Comparison of ENCODE assay signal across 11 cellular contexts in genomic region chr11:67659651-67660165, GRCh38. TPM values are rescaled to one million over a fixed set of nuclear protein-coding genes. Genes with fewer than 3 reads are reported as not detected.
DNase-seq lines count a peak whose midpoint lies in the region; ATAC-seq and TF ChIP-seq lines count a peak whose summit lies in the region.
"Not testable (repeated sequence)": the region's sequence is repeated elsewhere in the genome, so short reads cannot be mapped to it uniquely, and the experiment has no call there.
"Had no signal": no experiment of that assay in that cellular context is flagged by ENCODE, and none has a peak within 500 bp of the region (broad histone marks: within the 10 kb centered on the region; RNA-seq: fewer than 3 reads in every experiment).

No MANE protein-coding gene starts in this region.

- TF ChIP-seq CTCF in C4-2B (conservative IDR thresholded peaks at IDR 0.05) (peak; percentile 69), RWPE1 (conservative IDR thresholded peaks at IDR 0.05; ENCODE audit: low read depth) (peak; percentile 60; the same call in 1 of the 2 replicates), endothelial cell (IDR thresholded peaks at IDR 0.05; ENCODE audit: unreplicated experiment) (peak; percentile 10), nephron progenitor cell (IDR thresholded peaks at IDR 0.05) (peak; percentile 35), type B pancreatic cell (conservative IDR thresholded peaks at IDR 0.05) (peak; percentile 60)
- not testable (repeated sequence) for TF ChIP-seq CTCF in HCT116 (IDR thresholded peaks at IDR 0.05 in 2 of 3, conservative IDR thresholded peaks at IDR 0.05 in 1 of 3; ENCODE audit: borderline replicate concordance in 1 of 3, insufficient read depth in 1 of 3, low read depth in 2 of 3, low read length in 2 of 3)

- H3K27me3 Mint-ChIP-seq in endothelial cell (ENCODE audit: unreplicated experiment); type B pancreatic cell: not testable (repeated sequence)
- H3K27me3 Mint-ChIP-seq in nephron progenitor cell (ENCODE audit: low read depth, poor library complexity), result peaks cover 15% of the 10 kb centered on the region

- H3K27me3 ChIP-seq in HCT116 (ENCODE audit: insufficient read depth, low read length), result not testable (repeated sequence)

- H3K36me3 Mint-ChIP-seq in endothelial cell (ENCODE audit: low read depth, unreplicated experiment); nephron progenitor cell (ENCODE audit: low read depth); type B pancreatic cell: not testable (repeated sequence)

- BruUV-seq in HCT116 (replicated peaks; lab: Mats Ljungman, UMichigan), result not testable (repeated sequence)

- not testable (repeated sequence) for H3K4me3 Mint-ChIP-seq in endothelial cell (ENCODE audit: unreplicated experiment); nephron progenitor cell; type B pancreatic cell

- TF ChIP-seq POLR2A in HCT116 (IDR thresholded peaks at IDR 0.05; ENCODE audit: borderline replicate concordance, extremely low read depth, insufficient read depth, insufficient read length), result not testable (repeated sequence)

- not testable (repeated sequence) for H3K4me3 ChIP-seq in HCT116 (replicated peaks in 1 of 2; ENCODE audit: low read depth in 1 of 2, low read length in 2 of 2)

- CTCF ChIA-PET in HCT116 (lab: Charles Lee) (interaction anchor here (0.8 to 2.7 kb wide), 10 partner anchors 8 to 270 kb away, joined by 3 to 34 read pairs (median 4); partner anchors contain the start of gene NUDT8), RWPE1 (lab: Yijun Ruan, JAX) (interaction anchor here (0.6 to 1.5 kb wide), 8 partner anchors 9 to 178 kb away, joined by 3 to 5 read pairs (median 4); partner anchors contain the start of gene ACY3)

- H4K20me1 ChIP-seq in HCT116 (ENCODE audit: insufficient read depth), result not testable (repeated sequence)

- H3K4me1 ChIP-seq in HCT116 (ENCODE audit: control insufficient read depth in 1 of 2, insufficient read depth in 2 of 2, low read length in 2 of 2), result not testable (repeated sequence)

- TF ChIP-seq RAD21 in HCT116 (IDR thresholded peaks at IDR 0.05; ENCODE audit: low read depth), result not testable (repeated sequence)

- H3K9me3 Mint-ChIP-seq in endothelial cell (ENCODE audit: unreplicated experiment); type B pancreatic cell: not testable (repeated sequence)
- H3K9me3 Mint-ChIP-seq in nephron progenitor cell, result peaks cover 19% of the 10 kb centered on the region

- H3K9me2 ChIP-seq in HCT116 (ENCODE audit: insufficient read depth), result not testable (repeated sequence)

- DNase-seq in HCT116 (ENCODE audit: low read depth, low spot score); RWPE1 (ENCODE audit: low spot score); endothelial cell (ENCODE audit: low spot score); nephron progenitor cell; type B pancreatic cell (ENCODE audit: extremely low spot score, unreplicated experiment): not testable (repeated sequence)
- DNase-seq in activated CD8-positive, alpha-beta memory T cell treated with anti-CD3 and anti-CD28 coated beads for 24 hours, result peak; percentile 33

- H3K4me2 ChIP-seq in HCT116 (ENCODE audit: low read length), result not testable (repeated sequence)

- peak overlapping the region; percentile 78 for H2AFZ ChIP-seq in HCT116 (ENCODE audit: low read depth, low read length, poor library complexity, severe bottlenecking)

- intact Hi-C loops in HCT116 (cut with micrococcal nuclease), result loop anchor here (1.0 kb wide), 1 partner anchor 44 kb away; no protein-coding TSS in a partner anchor

- H3K9ac ChIP-seq in HCT116 (ENCODE audit: low read length), result not testable (repeated sequence)

- POLR2A ChIA-PET in HCT116 (lab: Charles Lee); RWPE1 (lab: Yijun Ruan, JAX; ENCODE audit: low non-redundant PET): not testable (repeated sequence)

- RAD21 ChIA-PET in HCT116 (lab: Charles Lee; ENCODE audit: low non-redundant PET in 1 of 2, low total read pairs in 2 of 2, uncharacterized antibody in 2 of 2, unreplicated experiment in 2 of 2), result interaction anchor here (0.6 to 1.0 kb wide), 5 partner anchors 9 to 82 kb away, joined by 3 to 6 read pairs (median 3); partner anchors contain the start of gene NUDT8 (in 1 of the 2)

- H3K36me3 ChIP-seq in HCT116 (ENCODE audit: control insufficient read depth in 1 of 2, insufficient read depth in 2 of 2, low read length in 2 of 2), result not testable (repeated sequence)

- H3K4me1 Mint-ChIP-seq in endothelial cell (ENCODE audit: unreplicated experiment); nephron progenitor cell; type B pancreatic cell (ENCODE audit: unreplicated experiment): not testable (repeated sequence)

- H3K27ac Mint-ChIP-seq in endothelial cell (ENCODE audit: unreplicated experiment); nephron progenitor cell; type B pancreatic cell: not testable (repeated sequence)

- ATAC-seq in HCT116, result not testable (repeated sequence)

- not testable (repeated sequence) for H3K9me3 ChIP-seq in HCT116 (ENCODE audit: control insufficient read depth in 1 of 2, insufficient read depth in 1 of 2, low read depth in 1 of 2, low read length in 2 of 2)

- H3K79me2 ChIP-seq in HCT116 (ENCODE audit: insufficient read depth, low read length), result not testable (repeated sequence)

- H3K27ac ChIP-seq in C4-2B; HCT116 (ENCODE audit: low read depth, low read length); RWPE1: not testable (repeated sequence)

RNA-seq across cellular contexts. Expression of gene ACY3, which starts 9.2 kb away (rescaled TPM):
- 0.30 TPM for total RNA-seq in HCT116 (2021; ENCODE audit: unreplicated experiment)
- polyA plus RNA-seq in HCT116 (2012), result 0.15 and 0.16 TPM in 2 replicates
- not detected for total RNA-seq in endothelial cell (ENCODE audit: unreplicated experiment)
- 2.2 and 5.8 TPM in 2 replicates for total RNA-seq in type B pancreatic cell (ENCODE audit: low replicate concordance)
- total RNA-seq: A673 had no signal
- polyA plus RNA-seq: SK-N-SH had no signal

RNA-seq across cellular contexts. Expression of gene ALDH3B2, which starts 14.7 kb away (rescaled TPM):
- total RNA-seq in HCT116 (2021; ENCODE audit: unreplicated experiment) (not detected), endothelial cell (ENCODE audit: unreplicated experiment) (0.72 TPM), type B pancreatic cell (ENCODE audit: low replicate concordance) (4.8 and 9.4 TPM in 2 replicates)
- 0.09 and 0.18 TPM in 2 replicates for polyA plus RNA-seq in HCT116 (2012)
- total RNA-seq: A673, H4, HT-29 had no signal
- polyA plus RNA-seq: SK-N-SH had no signal

RNA-seq across cellular contexts. Expression of gene TBX10, which starts 20.1 kb away (rescaled TPM):
- not detected for total RNA-seq in HCT116 (2021; ENCODE audit: unreplicated experiment)
- not detected in 2 replicates for polyA plus RNA-seq in HCT116 (2012)
- total RNA-seq in endothelial cell (ENCODE audit: unreplicated experiment), result not detected
- total RNA-seq in type B pancreatic cell (ENCODE audit: low replicate concordance), result not detected in 2 replicates
- total RNA-seq: A673, H4 had no signal
- polyA plus RNA-seq: SK-N-SH had no signal

RNA-seq across cellular contexts. Expression of gene NUDT8, which starts 30.0 kb away (rescaled TPM):
- 18.7 TPM for total RNA-seq in HCT116 (2021; ENCODE audit: unreplicated experiment)
- polyA plus RNA-seq in HCT116 (2012), result 18.5 and 19.0 TPM in 2 replicates
- 6.8 TPM for total RNA-seq in endothelial cell (ENCODE audit: unreplicated experiment)
- 10.3 and 16.0 TPM in 2 replicates for total RNA-seq in type B pancreatic cell (ENCODE audit: low replicate concordance)

RNA-seq across cellular contexts. Expression of gene NDUFV1, which starts 53.0 kb away (rescaled TPM):
- total RNA-seq in HCT116 (2021; ENCODE audit: unreplicated experiment) (242 TPM), endothelial cell (ENCODE audit: unreplicated experiment) (191 TPM), type B pancreatic cell (ENCODE audit: low replicate concordance) (220 and 226 TPM in 2 replicates)
- 232 and 287 TPM in 2 replicates for polyA plus RNA-seq in HCT116 (2012)
